In the genomic region with DNA sequence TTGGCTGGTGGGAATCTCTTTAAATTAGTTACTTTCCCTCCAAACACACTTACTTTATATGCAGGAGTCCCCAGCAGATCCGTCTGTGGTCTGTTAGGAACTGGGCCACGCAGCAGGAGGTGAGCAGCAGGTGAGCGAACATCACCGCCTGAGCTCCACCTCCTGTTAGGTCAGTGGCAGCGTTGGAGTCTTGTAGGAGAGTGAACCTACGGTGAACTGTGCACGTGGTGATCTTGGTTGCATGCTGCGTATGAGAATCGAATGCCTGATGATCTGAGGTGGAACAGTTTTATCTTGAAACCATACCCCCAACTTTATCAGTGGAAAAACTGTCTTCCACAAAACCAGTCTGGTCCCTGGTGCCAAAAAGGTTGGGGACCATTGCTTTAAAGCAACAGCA, we compare ENCODE assay signal across 1 cellular context.
TF ChIP-seq lines count a peak whose summit lies in the region.

No MANE protein-coding gene starts in this region.

TF ChIP-seq in GM23338, 12 proteins besides CTCF, POLR2A, EP300 and RAD21:
- TF ChIP-seq ZNF331 (CRISPR knock-in tag; IDR thresholded peaks at IDR 0.05; ENCODE audit: low read depth) (no peak), EZH2phosphoT487 (IDR thresholded peaks at IDR 0.05; ENCODE audit: unreplicated experiment) (no peak)
TF ChIP-seq in GM23338: peak in this region for 0.
